In the genomic region with DNA sequence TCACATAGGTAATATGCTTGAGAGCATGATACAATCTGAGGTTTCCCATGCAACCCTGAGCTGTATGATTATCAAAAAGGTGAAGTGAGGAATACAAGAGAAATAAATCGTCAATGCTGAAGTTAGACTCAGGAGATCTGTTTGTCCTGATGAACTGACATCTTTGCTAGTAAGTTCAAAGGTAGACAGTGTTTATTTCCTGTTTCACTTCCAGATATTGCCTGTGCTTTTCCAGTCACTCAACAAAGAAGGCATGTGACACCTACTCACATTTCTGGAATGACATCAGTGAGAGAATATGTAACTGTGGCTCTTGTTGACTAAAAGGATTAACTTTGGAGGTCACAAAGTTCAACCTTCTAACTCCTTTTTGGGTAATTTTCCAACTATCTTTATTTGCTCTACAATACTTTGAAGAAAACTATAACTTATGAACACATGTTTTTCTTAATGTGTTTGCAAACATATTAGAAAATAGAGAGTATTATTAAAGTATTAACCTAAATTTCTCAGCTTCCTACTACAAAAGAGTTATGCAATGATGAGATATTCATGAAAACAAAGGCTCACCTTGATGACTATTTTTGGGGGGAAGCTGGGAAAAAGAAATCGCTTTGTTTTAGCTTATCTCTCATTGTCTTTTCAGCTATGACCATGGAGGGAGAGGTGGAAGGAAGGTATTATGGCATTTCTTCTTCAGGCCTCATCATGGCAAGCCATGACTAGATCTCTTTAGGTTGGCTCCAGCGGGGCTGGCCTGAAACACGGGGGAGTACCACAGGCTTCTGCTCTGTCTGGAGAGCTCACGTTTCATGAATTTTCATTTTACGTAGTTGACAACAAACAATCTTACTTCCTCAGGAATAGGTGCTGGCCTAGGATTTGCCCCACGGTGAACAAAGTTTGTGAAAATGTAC, we compare ENCODE assay signal across 13 cellular contexts.
A peak's percentile ranks its signal among the peaks of the same experiment; 100 is the strongest.
DNase-seq lines count a peak whose midpoint lies in the region; ATAC-seq and TF ChIP-seq lines count a peak whose summit lies in the region.
"Had no signal": no experiment of that assay in that cellular context is flagged by ENCODE, and none has a peak within 500 bp of the region (broad histone marks: within the 10 kb centered on the region; RNA-seq: fewer than 3 reads in every experiment).

No MANE protein-coding gene starts in this region.

- peaks cover 0 to 1% of the 10 kb centered on the region in 2 experiments for H3K36me3 ChIP-seq in trophoblast cell (ENCODE audit: control insufficient read depth in 1 of 2, insufficient read depth in 2 of 2, low read length in 2 of 2)
- H3K36me3 ChIP-seq in sigmoid colon: no peaks in the 10 kb centered on the region
- no peaks in the 10 kb centered on the region for H3K36me3 ChIP-seq in effector memory CD4-positive, alpha-beta T cell (ENCODE audit: control insufficient read depth, insufficient read depth, low read length)

- no peak overlapping the region for H4K12ac ChIP-seq in trophoblast cell (ENCODE audit: low read depth, low read length)

- H4K8ac ChIP-seq in trophoblast cell (ENCODE audit: low read depth, low read length): no peak overlapping the region

- H2BK5ac ChIP-seq in trophoblast cell (ENCODE audit: low read depth, low read length, poor library complexity): peak overlapping the region; percentile 61

- no peak overlapping the region for H3K18ac ChIP-seq in trophoblast cell (ENCODE audit: low read length)

- H3K23ac ChIP-seq in trophoblast cell (ENCODE audit: low read length): no peak overlapping the region

- peak overlapping the region; percentile 1 for H2BK12ac ChIP-seq in trophoblast cell (ENCODE audit: low read length)

- H3K9me3 ChIP-seq in trophoblast cell (ENCODE audit: insufficient read depth, low read depth, low read length): no peaks in the 10 kb centered on the region
- no peaks in the 10 kb centered on the region for H3K9me3 ChIP-seq in sigmoid colon
- H3K9me3 ChIP-seq in effector memory CD4-positive, alpha-beta T cell (ENCODE audit: control insufficient read depth, low read length): no peaks in the 10 kb centered on the region

- H3K27me3 ChIP-seq in trophoblast cell (ENCODE audit: insufficient read depth, low read length) (no peaks in the 10 kb centered on the region), sigmoid colon (no peaks in the 10 kb centered on the region)
- H3K27me3 ChIP-seq in effector memory CD4-positive, alpha-beta T cell (replicated peaks; ENCODE audit: control insufficient read depth, insufficient read depth, low read length, poor library complexity, severe bottlenecking): no peaks in the 10 kb centered on the region

- no peak for TF ChIP-seq CTCF in sigmoid colon (IDR thresholded peaks at IDR 0.05)

- no peak for TF ChIP-seq EP300 in sigmoid colon (IDR thresholded peaks at IDR 0.05)

- H2AFZ ChIP-seq in trophoblast cell (ENCODE audit: insufficient read depth, low read length, poor library complexity): no peak overlapping the region

- H3K79me1 ChIP-seq in trophoblast cell (ENCODE audit: low read length): no peaks in the 10 kb centered on the region

- H2AK5ac ChIP-seq in trophoblast cell (ENCODE audit: low read length): no peak overlapping the region

- intact Hi-C loops in sigmoid colon (cut with DNase I): no loop called here
- intact Hi-C loops in Right ventricle myocardium inferior (cut with DNase I): no loop called here

- ATAC-seq in esophagus mucosa: peak; percentile 63
- no peak for ATAC-seq in Right ventricle myocardium inferior
- ATAC-seq: natural killer cell treated with Interleukin-12 subunit alpha and Interleukin-12 subunit beta and Interleukin-15 and Interleukin-18, amount 100 ng/mL, for 72 hours had no signal

- no peak for TF ChIP-seq POLR2A in sigmoid colon (IDR thresholded peaks at IDR 0.05)

- H3K4ac ChIP-seq in trophoblast cell (ENCODE audit: low read depth, low read length): peak overlapping the region; percentile 58

- H3K14ac ChIP-seq in trophoblast cell (ENCODE audit: low read length): peak overlapping the region; percentile 70

- no peak overlapping the region for H3K9ac ChIP-seq in trophoblast cell (ENCODE audit: low read length)

- H3K4me2 ChIP-seq in trophoblast cell (ENCODE audit: low read length): no peak overlapping the region

- no peaks in the 10 kb centered on the region for H3K79me2 ChIP-seq in trophoblast cell (ENCODE audit: control insufficient read depth, insufficient read depth, low read length, poor library complexity)

- H3K4me3 ChIP-seq in trophoblast cell (ENCODE audit: low read depth, low read length) (no peak overlapping the region), sigmoid colon (no peak overlapping the region)
- no peak overlapping the region for H3K4me3 ChIP-seq in effector memory CD4-positive, alpha-beta T cell (ENCODE audit: insufficient read depth, low read depth, low read length, poor library complexity, severe bottlenecking)

- peak overlapping the region; percentile 79 for H2BK120ac ChIP-seq in trophoblast cell (ENCODE audit: insufficient read depth, low read length, poor library complexity)

- peaks cover 0 to 6% of the 10 kb centered on the region in 2 experiments for H3K4me1 ChIP-seq in trophoblast cell (ENCODE audit: control insufficient read depth in 1 of 2, insufficient read depth in 2 of 2, low read length in 2 of 2)
- no peaks in the 10 kb centered on the region for H3K4me1 ChIP-seq in sigmoid colon
- no peaks in the 10 kb centered on the region for H3K4me1 ChIP-seq in effector memory CD4-positive, alpha-beta T cell (ENCODE audit: control insufficient read depth, insufficient read depth, low read length, poor library complexity, severe bottlenecking)

- H3K27ac ChIP-seq in trophoblast cell (ENCODE audit: low read depth, low read length) (no peak overlapping the region), sigmoid colon (no peak overlapping the region)
- H3K27ac ChIP-seq in effector memory CD4-positive, alpha-beta T cell (ENCODE audit: insufficient read depth, low read length, poor library complexity, severe bottlenecking): no peak overlapping the region

- peak; percentile 26 for DNase-seq in GM04504 (ENCODE audit: low read depth)
- peak; percentile 6 for DNase-seq in NCI-H748 treated with DMSO at 0.1 percent for 48 hours (lab: John Stamatoyannopoulos, UW)
- DNase-seq in trophoblast cell: peak; percentile 7 to 47
- no peak for DNase-seq in sigmoid colon
- no peak for DNase-seq in effector memory CD4-positive, alpha-beta T cell
- DNase-seq in Right ventricle myocardium inferior (ENCODE audit: missing footprints): no peak
- DNase-seq in ureter (ENCODE audit: low spot score): no peak
- DNase-seq: glutamatergic neuron; NCI-H1930; stimulated activated CD4-positive, alpha-beta T cell treated with anti-CD3 and anti-CD28 coated beads, Interleukin-2, amount 100 ng/mL, for 24 hours; T-helper 1 cell had no signal

- WGBS in trophoblast cell (ENCODE audit: extremely low coverage, insufficient coverage, insufficient read length): no CpG with 5 or more reads among the region's 7 CpGs
- 78 to 87% methylated on average over 7 of the region's 7 CpGs for WGBS in sigmoid colon, 2 donors

- H4K91ac ChIP-seq in trophoblast cell (ENCODE audit: low read depth, low read length): peak overlapping the region; percentile 61

Comparison
In these comparisons a context has a peak if more than half of its experiments do, and no peak if none do; other contexts are left out.
1. DNase-seq: peak in GM04504 (single experiment), NCI-H748 treated with DMSO at 0.1 percent for 48 hours (single experiment) and trophoblast cell (2 of 2); none in sigmoid colon (single experiment), effector memory CD4-positive, alpha-beta T cell (0 of 3), Right ventricle myocardium inferior (single experiment) and ureter (single experiment).